ENCODE assay signal across 13 cellular contexts in the genomic region with DNA sequence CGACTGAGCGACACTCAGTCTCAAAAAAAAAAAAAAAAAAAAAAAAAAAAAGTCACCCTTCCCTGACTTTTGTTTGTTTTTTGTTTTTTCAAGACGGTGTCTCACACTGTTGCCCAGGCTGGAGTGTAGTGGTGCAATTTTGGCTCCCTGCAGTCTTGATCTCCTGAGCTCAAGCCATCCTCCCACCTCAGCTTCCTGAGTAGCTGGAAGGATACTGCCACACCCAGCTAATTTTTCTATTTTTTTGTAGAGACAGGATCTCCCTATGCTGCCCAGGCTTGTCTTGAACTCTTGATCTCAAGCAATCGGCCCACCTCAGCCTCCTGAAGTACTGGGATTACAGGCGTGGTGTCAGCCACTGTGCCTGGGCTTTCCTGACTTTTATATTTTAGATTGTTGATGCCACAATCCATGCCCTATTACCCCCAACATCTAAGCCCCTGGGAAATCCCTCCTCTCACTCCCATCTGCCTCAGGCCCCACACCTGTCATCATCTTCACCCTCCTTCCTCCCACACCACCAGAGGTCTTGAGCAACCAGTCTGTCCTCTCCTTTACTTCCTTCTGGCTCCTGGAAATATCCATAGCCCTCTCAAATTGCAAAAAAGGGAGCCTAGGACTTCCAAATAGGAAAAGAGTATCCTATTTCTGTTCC. TPM values are rescaled to one million over a fixed set of nuclear protein-coding genes. Genes with fewer than 3 reads are reported as not detected.
DNase-seq lines count a peak whose midpoint lies in the region; ATAC-seq and TF ChIP-seq lines count a peak whose summit lies in the region.
"Had no signal": no experiment of that assay in that cellular context is flagged by ENCODE, and none has a peak within 500 bp of the region (broad histone marks: within the 10 kb centered on the region; RNA-seq: fewer than 3 reads in every experiment).

No MANE protein-coding gene starts in this region.

- no peak for DNase-seq in activated T-cell treated with anti-CD3 and anti-CD28 coated beads, Interleukin-2, amount 50 U/mL, for 24 hours
- DNase-seq in activated T-cell treated with anti-CD3 and anti-CD28 coated beads, Interleukin-2, amount 50 U/mL, for 48 hours: no peak
- DNase-seq in foreskin keratinocyte: no peak
- DNase-seq in retina: no peak
- DNase-seq: BE2C; effector CD4-positive, alpha-beta T cell; GDM1; heart right ventricle; left ventricle myocardium superior had no signal

- peak overlapping the region in 2 of 5 donors; percentile 6 to 52 for H3K9ac ChIP-seq in subcutaneous abdominal adipose tissue (ENCODE audit: low read length in 5 of 5)

- no peaks in the 10 kb centered on the region for H3K9me3 Mint-ChIP-seq in activated T-cell treated with anti-CD3 and anti-CD28 coated beads, Interleukin-2, amount 50 U/mL, for 24 hours
- no peaks in the 10 kb centered on the region for H3K9me3 Mint-ChIP-seq in activated T-helper 17 cell treated with anti-CD3 and anti-CD28 coated beads, Interleukin-2, amount 50 U/mL, for 72 hours

- no peaks in the 10 kb centered on the region for H3K9me3 ChIP-seq in subcutaneous abdominal adipose tissue (ENCODE audit: control insufficient read depth in 5 of 5, low read length in 5 of 5)
- H3K9me3 ChIP-seq: BE2C, heart right ventricle had no signal

- peak overlapping the region; percentile 9 for H3K27ac Mint-ChIP-seq in activated T-cell treated with anti-CD3 and anti-CD28 coated beads, Interleukin-2, amount 50 U/mL, for 24 hours
- H3K27ac Mint-ChIP-seq in activated T-helper 17 cell treated with anti-CD3 and anti-CD28 coated beads, Interleukin-2, amount 50 U/mL, for 72 hours: peak overlapping the region; percentile 20

- H3K4me1 Mint-ChIP-seq in activated T-cell treated with anti-CD3 and anti-CD28 coated beads, Interleukin-2, amount 50 U/mL, for 24 hours (ENCODE audit: low read depth): peaks cover 36% of the 10 kb centered on the region
- peaks cover 19% of the 10 kb centered on the region for H3K4me1 Mint-ChIP-seq in activated T-helper 17 cell treated with anti-CD3 and anti-CD28 coated beads, Interleukin-2, amount 50 U/mL, for 72 hours

- peaks cover 0 to 50% (median 34%) of the 10 kb centered on the region in 5 donors for H3K36me3 ChIP-seq in subcutaneous abdominal adipose tissue (ENCODE audit: control insufficient read depth in 5 of 5, insufficient read depth in 5 of 5, low read length in 5 of 5)
- H3K36me3 ChIP-seq: BE2C had no signal

- H3K27me3 Mint-ChIP-seq in activated T-cell treated with anti-CD3 and anti-CD28 coated beads, Interleukin-2, amount 50 U/mL, for 24 hours: no peaks in the 10 kb centered on the region
- H3K27me3 Mint-ChIP-seq in activated T-helper 17 cell treated with anti-CD3 and anti-CD28 coated beads, Interleukin-2, amount 50 U/mL, for 72 hours: no peaks in the 10 kb centered on the region

- H3K27ac ChIP-seq in foreskin keratinocyte (no peak overlapping the region), subcutaneous abdominal adipose tissue (ENCODE audit: low read depth, low read length) (peak overlapping the region; percentile 21)

- H3K36me3 Mint-ChIP-seq in activated T-cell treated with anti-CD3 and anti-CD28 coated beads, Interleukin-2, amount 50 U/mL, for 24 hours (ENCODE audit: low read depth): peaks cover 80% of the 10 kb centered on the region
- H3K36me3 Mint-ChIP-seq in activated T-helper 17 cell treated with anti-CD3 and anti-CD28 coated beads, Interleukin-2, amount 50 U/mL, for 72 hours (ENCODE audit: low read depth): peaks cover 91% of the 10 kb centered on the region

- no peak overlapping the region for H3K4me3 ChIP-seq in subcutaneous abdominal adipose tissue (ENCODE audit: low read depth in 1 of 5, low read length in 5 of 5)
- H3K4me3 ChIP-seq: heart right ventricle had no signal

- H3K27me3 ChIP-seq in foreskin keratinocyte (no peaks in the 10 kb centered on the region), subcutaneous abdominal adipose tissue (ENCODE audit: control insufficient read depth in 5 of 5, insufficient read depth in 4 of 5, low read length in 5 of 5) (no peaks in the 10 kb centered on the region)
- H3K27me3 ChIP-seq: BE2C, heart right ventricle had no signal

- no peak for TF ChIP-seq CTCF in foreskin keratinocyte (conservative IDR thresholded peaks at IDR 0.05)

- no peak for ATAC-seq in activated T-helper 17 cell treated with anti-CD3 and anti-CD28 coated beads, Interleukin-2, amount 50 U/mL, for 72 hours (replicated peaks)
- ATAC-seq in foreskin keratinocyte (peak; percentile 48), GM19351 (IDR thresholded peaks at IDR 0.05; ENCODE audit: unreplicated experiment) (no peak), GM18517 (IDR thresholded peaks at IDR 0.05; ENCODE audit: unreplicated experiment) (no peak)
- ATAC-seq: heart right ventricle, left ventricle myocardium superior had no signal

- H3K4me1 ChIP-seq in foreskin keratinocyte (peaks cover 11% of the 10 kb centered on the region), subcutaneous abdominal adipose tissue (ENCODE audit: control insufficient read depth in 5 of 5, insufficient read depth in 5 of 5, low read length in 5 of 5) (peaks cover 0 to 11% (median 4%) of the 10 kb centered on the region in 5 donors)
- H3K4me1 ChIP-seq: BE2C had no signal

- H3K4me3 Mint-ChIP-seq in activated T-cell treated with anti-CD3 and anti-CD28 coated beads, Interleukin-2, amount 50 U/mL, for 24 hours: no peak overlapping the region
- H3K4me3 Mint-ChIP-seq in activated T-helper 17 cell treated with anti-CD3 and anti-CD28 coated beads, Interleukin-2, amount 50 U/mL, for 72 hours: no peak overlapping the region

RNA-seq across cellular contexts. Expression of gene IKZF4, which starts 7.8 kb away (rescaled TPM):
- 10 to 100 TPM; 19.1 to 20.3 TPM for total RNA-seq in activated T-helper 17 cell treated with anti-CD3 and anti-CD28 coated beads, Interleukin-2, amount 50 U/mL, for 72 hours
- 1.2 and 1.6 TPM in 2 replicates for total RNA-seq in foreskin keratinocyte
- polyA plus RNA-seq in foreskin keratinocyte: 0.62 and 0.91 TPM in 2 replicates

RNA-seq across cellular contexts. Expression of gene RPS26, which starts 13.1 kb away (rescaled TPM):
- total RNA-seq in activated T-helper 17 cell treated with anti-CD3 and anti-CD28 coated beads, Interleukin-2, amount 50 U/mL, for 72 hours: 10 to 100 TPM; 32.5 to 36.1 TPM
- total RNA-seq in foreskin keratinocyte: 833 and 866 TPM in 2 replicates
- polyA plus RNA-seq in foreskin keratinocyte: 1,198 and 1,225 TPM in 2 replicates

RNA-seq across cellular contexts. Expression of gene SUOX, which starts 31.6 kb away (rescaled TPM):
- total RNA-seq in activated T-helper 17 cell treated with anti-CD3 and anti-CD28 coated beads, Interleukin-2, amount 50 U/mL, for 72 hours: 1 to 10 TPM; 3.4 to 3.5 TPM
- 8.7 TPM in 2 replicates for total RNA-seq in foreskin keratinocyte
- 6.2 and 6.7 TPM in 2 replicates for polyA plus RNA-seq in foreskin keratinocyte

RNA-seq across cellular contexts. Expression of gene ERBB3, which starts 51.3 kb away (rescaled TPM):
- under 1 TPM; 0.56 to 0.64 TPM for total RNA-seq in activated T-helper 17 cell treated with anti-CD3 and anti-CD28 coated beads, Interleukin-2, amount 50 U/mL, for 72 hours
- total RNA-seq in foreskin keratinocyte: 12.1 and 13.3 TPM in 2 replicates
- 8.4 and 8.5 TPM in 2 replicates for polyA plus RNA-seq in foreskin keratinocyte

RNA-seq across cellular contexts. Expression of gene RAB5B, which starts 54.8 kb away (rescaled TPM):
- total RNA-seq in activated T-helper 17 cell treated with anti-CD3 and anti-CD28 coated beads, Interleukin-2, amount 50 U/mL, for 72 hours: 10 to 100 TPM; 34.2 to 50.8 TPM
- 58.2 and 75.3 TPM in 2 replicates for total RNA-seq in foreskin keratinocyte
- polyA plus RNA-seq in foreskin keratinocyte: 42.4 and 45.9 TPM in 2 replicates

Comparison
In these comparisons a context has a peak if more than half of its experiments do, and no peak if none do; other contexts are left out.
1. RNA of gene RPS26, which starts 13.1 kb away (total RNA-seq): 833 to 866 TPM in foreskin keratinocyte; 32.5 to 36.1 TPM in activated T-helper 17 cell treated with anti-CD3 and anti-CD28 coated beads, Interleukin-2, amount 50 U/mL, for 72 hours; every median in the first group is over 10 times any median in the second.